ENCODE assay signal across 15 cellular contexts in genomic region chr17:77857306-77857555, GRCh38.
DNase-seq lines count a peak whose midpoint lies in the region; ATAC-seq and TF ChIP-seq lines count a peak whose summit lies in the region.
"Had no signal": no experiment of that assay in that cellular context is flagged by ENCODE, and none has a peak within 500 bp of the region (broad histone marks: within the 10 kb centered on the region; RNA-seq: fewer than 3 reads in every experiment).

No MANE protein-coding gene starts in this region.

- no peaks in the 10 kb centered on the region for H3K9me2 ChIP-seq in HCT116 (ENCODE audit: insufficient read depth)

- H3K4me2 ChIP-seq in HCT116 (ENCODE audit: low read length): peak overlapping the region; percentile 41
- H3K4me2 ChIP-seq: GM23338 had no signal

- POLR2A ChIA-PET in HCT116 (lab: Charles Lee) (no interaction called here), MCF 10A (lab: Yijun Ruan, JAX) (no interaction called here)

- CTCF ChIA-PET in HCT116 (lab: Charles Lee) (no interaction called here), MCF 10A (lab: Yijun Ruan, JAX) (no interaction called here)

- no peak overlapping the region for H2AFZ ChIP-seq in HCT116 (ENCODE audit: low read depth, low read length, poor library complexity, severe bottlenecking)
- H2AFZ ChIP-seq: GM23338 had no signal

- H3K36me3 ChIP-seq in HCT116 (ENCODE audit: control insufficient read depth in 1 of 2, insufficient read depth in 2 of 2, low read length in 2 of 2): no peaks in the 10 kb centered on the region
- H3K36me3 ChIP-seq in upper lobe of right lung: no peaks in the 10 kb centered on the region
- H3K36me3 ChIP-seq: BLaER1 treated with 17β-estradiol and CSF1 and Interleukin-3, amounts not matched to agents 10 nM and 100 nM had no signal

- H3K9me3 ChIP-seq in HCT116 (ENCODE audit: control insufficient read depth in 1 of 2, insufficient read depth in 1 of 2, low read depth in 1 of 2, low read length in 2 of 2): no peaks in the 10 kb centered on the region
- no peaks in the 10 kb centered on the region for H3K9me3 ChIP-seq in upper lobe of right lung
- H3K9me3 ChIP-seq: BLaER1 treated with 17β-estradiol and CSF1 and Interleukin-3, amounts not matched to agents 10 nM and 100 nM had no signal

- no peak for TF ChIP-seq RAD21 in HCT116 (IDR thresholded peaks at IDR 0.05; ENCODE audit: low read depth)

- H3K27ac ChIP-seq in HCT116 (ENCODE audit: low read depth, low read length) (no peak overlapping the region), upper lobe of right lung (no peak overlapping the region)
- H3K27ac ChIP-seq: BLaER1 treated with 17β-estradiol and CSF1 and Interleukin-3, amounts not matched to agents 10 nM and 100 nM had no signal

- H3K4me3 ChIP-seq in HCT116 (replicated peaks in 1 of 2; ENCODE audit: low read depth in 1 of 2, low read length in 2 of 2) (no peak overlapping the region), upper lobe of right lung (no peak overlapping the region), foreskin fibroblast (ENCODE audit: low read depth in 1 of 2, low read length in 2 of 2) (no peak overlapping the region)
- H3K4me3 ChIP-seq: BLaER1 treated with 17β-estradiol and CSF1 and Interleukin-3, amounts not matched to agents 10 nM and 100 nM; GM23338 had no signal

- H4K20me1 ChIP-seq in HCT116 (ENCODE audit: insufficient read depth): no peaks in the 10 kb centered on the region

- no peaks in the 10 kb centered on the region for H3K79me2 ChIP-seq in HCT116 (ENCODE audit: insufficient read depth, low read length)

- H3K36me3 Mint-ChIP-seq in activated T-cell treated with anti-CD3 and anti-CD28 coated beads, Interleukin-2, amount 50 U/mL, for 24 hours (ENCODE audit: low read depth): no peaks in the 10 kb centered on the region
- no peaks in the 10 kb centered on the region for H3K36me3 Mint-ChIP-seq in activated T-cell treated with anti-CD3 and anti-CD28 coated beads, Interleukin-2, amount 50 U/mL, for 4 hours (ENCODE audit: insufficient read depth)
- H3K36me3 Mint-ChIP-seq in effector memory CD8-positive, alpha-beta T cell (ENCODE audit: insufficient read depth): no peaks in the 10 kb centered on the region
- H3K36me3 Mint-ChIP-seq in MCF 10A (ENCODE audit: insufficient read depth, unreplicated experiment): no peaks in the 10 kb centered on the region

- RAD21 ChIA-PET in HCT116 (lab: Charles Lee; ENCODE audit: low non-redundant PET in 1 of 2, low total read pairs in 2 of 2, uncharacterized antibody in 2 of 2, unreplicated experiment in 2 of 2): no interaction called here

- DNase-seq in activated T-cell treated with anti-CD3 and anti-CD28 coated beads, Interleukin-2, amount 50 U/mL, for 24 hours: no peak
- DNase-seq in activated T-cell treated with anti-CD3 and anti-CD28 coated beads, Interleukin-2, amount 50 U/mL, for 4 hours: no peak
- no peak for DNase-seq in HCT116 (ENCODE audit: low read depth, low spot score)
- no peak for DNase-seq in effector memory CD8-positive, alpha-beta T cell
- DNase-seq in upper lobe of right lung: peak; percentile 52
- DNase-seq in foreskin fibroblast: no peak
- DNase-seq in MCF 10A (ENCODE audit: unreplicated experiment): no peak
- DNase-seq: ACHN; Calu3; CD4-positive, CD25-positive, alpha-beta regulatory T cell; DMS 273 treated with DMSO at 0.1 percent for 48 hours; H7 had no signal

- intact Hi-C loops in HCT116 (cut with micrococcal nuclease): no loop called here
- intact Hi-C loops in upper lobe of right lung (cut with DNase I): no loop called here
- intact Hi-C loops in MCF 10A (cut with micrococcal nuclease): no loop called here

- no peaks in the 10 kb centered on the region for H3K27me3 Mint-ChIP-seq in activated T-cell treated with anti-CD3 and anti-CD28 coated beads, Interleukin-2, amount 50 U/mL, for 24 hours
- peaks cover 2% of the 10 kb centered on the region for H3K27me3 Mint-ChIP-seq in activated T-cell treated with anti-CD3 and anti-CD28 coated beads, Interleukin-2, amount 50 U/mL, for 4 hours (ENCODE audit: low read depth)
- peaks cover 0 to 6% of the 10 kb centered on the region in 2 donors for H3K27me3 Mint-ChIP-seq in effector memory CD8-positive, alpha-beta T cell
- peaks cover 64% of the 10 kb centered on the region for H3K27me3 Mint-ChIP-seq in MCF 10A (ENCODE audit: insufficient read depth, unreplicated experiment)

- peak overlapping the region; percentile 34 for H3K27ac Mint-ChIP-seq in activated T-cell treated with anti-CD3 and anti-CD28 coated beads, Interleukin-2, amount 50 U/mL, for 24 hours
- peak overlapping the region; percentile 25 to 45 for H3K27ac Mint-ChIP-seq in effector memory CD8-positive, alpha-beta T cell
- no peak overlapping the region for H3K27ac Mint-ChIP-seq in MCF 10A (ENCODE audit: low read depth, unreplicated experiment)
- H3K27ac Mint-ChIP-seq: GM23338 had no signal

- no peak for TF ChIP-seq POLR2A in HCT116 (IDR thresholded peaks at IDR 0.05; ENCODE audit: borderline replicate concordance, extremely low read depth, insufficient read depth, insufficient read length)

- no peak for ATAC-seq in activated T-cell treated with anti-CD3 and anti-CD28 coated beads, Interleukin-2, amount 50 U/mL, for 4 hours
- peak; percentile 29; the same call in 1 of the 2 replicates for ATAC-seq in HCT116
- ATAC-seq in effector memory CD8-positive, alpha-beta T cell (replicated peaks): no peak
- no peak for ATAC-seq in upper lobe of right lung
- ATAC-seq: GM23338 had no signal

- H3K9ac ChIP-seq in HCT116 (ENCODE audit: low read length): no peak overlapping the region
- H3K9ac ChIP-seq: BLaER1 treated with 17β-estradiol and CSF1 and Interleukin-3, amounts not matched to agents 10 nM and 100 nM had no signal

- no peaks in the 10 kb centered on the region for H3K9me3 Mint-ChIP-seq in activated T-cell treated with anti-CD3 and anti-CD28 coated beads, Interleukin-2, amount 50 U/mL, for 24 hours
- no peaks in the 10 kb centered on the region for H3K9me3 Mint-ChIP-seq in activated T-cell treated with anti-CD3 and anti-CD28 coated beads, Interleukin-2, amount 50 U/mL, for 4 hours
- H3K9me3 Mint-ChIP-seq in effector memory CD8-positive, alpha-beta T cell: peaks cover 3 to 8% of the 10 kb centered on the region in 2 donors
- H3K9me3 Mint-ChIP-seq in MCF 10A (ENCODE audit: unreplicated experiment): peaks cover 18% of the 10 kb centered on the region

- peaks cover 21% of the 10 kb centered on the region; the same call in 1 of the 2 replicates for H3K27me3 ChIP-seq in HCT116 (ENCODE audit: insufficient read depth, low read length)
- H3K27me3 ChIP-seq in upper lobe of right lung: no peaks in the 10 kb centered on the region

- H3K4me1 ChIP-seq in HCT116 (ENCODE audit: control insufficient read depth in 1 of 2, insufficient read depth in 2 of 2, low read length in 2 of 2): peaks cover 6 to 7% of the 10 kb centered on the region in 2 experiments; a peak in 3 of 4 replicates
- H3K4me1 ChIP-seq in upper lobe of right lung: no peaks in the 10 kb centered on the region

- BruUV-seq in HCT116 (replicated peaks; lab: Mats Ljungman, UMichigan): no TSS peak
- BruUV-seq in MCF 10A (replicated peaks; lab: Mats Ljungman, UMichigan): no TSS peak

- no peak overlapping the region for H3K4me3 Mint-ChIP-seq in activated T-cell treated with anti-CD3 and anti-CD28 coated beads, Interleukin-2, amount 50 U/mL, for 24 hours
- H3K4me3 Mint-ChIP-seq in activated T-cell treated with anti-CD3 and anti-CD28 coated beads, Interleukin-2, amount 50 U/mL, for 4 hours: no peak overlapping the region
- no peak overlapping the region for H3K4me3 Mint-ChIP-seq in effector memory CD8-positive, alpha-beta T cell
- no peak overlapping the region for H3K4me3 Mint-ChIP-seq in MCF 10A (ENCODE audit: unreplicated experiment)
- H3K4me3 Mint-ChIP-seq: CD4-positive, CD25-positive, alpha-beta regulatory T cell; GM23338; IgD-negative memory B cell had no signal

- peaks cover 27% of the 10 kb centered on the region for H3K4me1 Mint-ChIP-seq in activated T-cell treated with anti-CD3 and anti-CD28 coated beads, Interleukin-2, amount 50 U/mL, for 24 hours (ENCODE audit: low read depth)
- H3K4me1 Mint-ChIP-seq in activated T-cell treated with anti-CD3 and anti-CD28 coated beads, Interleukin-2, amount 50 U/mL, for 4 hours (ENCODE audit: low read depth): peaks cover 16% of the 10 kb centered on the region
- H3K4me1 Mint-ChIP-seq in effector memory CD8-positive, alpha-beta T cell (ENCODE audit: low read depth in 2 of 2): peaks cover 9 to 15% of the 10 kb centered on the region in 2 donors
- peaks cover 4% of the 10 kb centered on the region for H3K4me1 Mint-ChIP-seq in MCF 10A (ENCODE audit: insufficient read depth, unreplicated experiment)
- H3K4me1 Mint-ChIP-seq: GM23338 had no signal

- TF ChIP-seq CTCF in HCT116 (IDR thresholded peaks at IDR 0.05 in 2 of 3, conservative IDR thresholded peaks at IDR 0.05 in 1 of 3; ENCODE audit: borderline replicate concordance in 1 of 3, insufficient read depth in 1 of 3, low read depth in 2 of 3, low read length in 2 of 3) (no peak), upper lobe of right lung (IDR thresholded peaks at IDR 0.05) (no peak), foreskin fibroblast (IDR thresholded peaks at IDR 0.05; ENCODE audit: low read depth, low read length) (no peak), MCF 10A (IDR thresholded peaks at IDR 0.05; ENCODE audit: unreplicated experiment) (no peak)

TF ChIP-seq in HCT116, 20 proteins besides CTCF, POLR2A, EP300 and RAD21:
- TF ChIP-seq EZH2 (IDR thresholded peaks at IDR 0.05) (no peak), ELF1 (IDR thresholded peaks at IDR 0.05; ENCODE audit: borderline replicate concordance, low read depth) (no peak), MAX (IDR thresholded peaks at IDR 0.05) (no peak), JUND (IDR thresholded peaks at IDR 0.05) (no peak), YY1 (IDR thresholded peaks at IDR 0.05; ENCODE audit: extremely low read depth, insufficient replicate concordance, low read depth, low read length) (no peak), ZFX (IDR thresholded peaks at IDR 0.05) (no peak), POLR2AphosphoS5 (IDR thresholded peaks at IDR 0.05; ENCODE audit: low read depth, low read length) (no peak)
